In the genomic region with DNA sequence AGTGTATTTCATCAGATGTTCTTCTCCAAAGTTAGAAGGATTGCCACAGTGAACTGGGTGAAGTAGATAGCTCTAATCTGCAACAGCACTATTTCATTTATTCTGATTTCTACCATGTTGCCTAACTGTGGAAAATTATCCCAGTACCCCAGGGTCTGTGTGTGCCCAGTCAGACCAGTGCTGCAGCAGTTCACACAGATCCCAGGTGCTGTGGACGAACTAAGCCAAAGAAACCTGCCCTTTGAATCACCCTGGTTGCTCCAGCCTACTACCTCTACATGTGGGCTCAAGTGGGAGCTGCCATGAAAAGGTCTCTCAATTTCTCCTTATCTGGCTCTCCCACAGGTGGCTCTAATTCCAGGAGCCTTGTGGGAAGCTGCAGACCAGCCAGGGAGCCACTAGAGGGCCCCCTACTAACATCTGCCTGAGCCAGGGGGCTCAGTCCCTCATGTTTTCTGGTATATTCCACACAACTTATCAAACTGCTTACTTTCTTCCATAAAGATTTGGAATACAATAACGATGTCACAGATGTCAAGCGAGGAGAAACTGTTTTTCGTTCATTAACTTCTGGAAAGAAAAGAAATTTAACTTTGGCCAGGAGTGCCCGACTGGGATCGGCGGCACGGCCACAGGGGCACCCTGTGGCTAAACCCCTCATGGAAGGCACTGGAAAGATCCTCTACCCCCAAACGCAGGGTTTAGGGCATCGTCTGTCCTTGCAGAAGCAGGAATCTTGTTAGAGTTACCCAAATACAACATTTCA, we compare ENCODE assay signal across 8 cellular contexts. TPM values are rescaled to one million over a fixed set of nuclear protein-coding genes. Genes with fewer than 3 reads are reported as not detected.
DNase-seq lines count a peak whose midpoint lies in the region; ATAC-seq and TF ChIP-seq lines count a peak whose summit lies in the region.

No MANE protein-coding gene starts in this region.

- peak; percentile 79 to 86 for TF ChIP-seq CTCF in Caco-2 (IDR thresholded peaks at IDR 0.05; ENCODE audit: insufficient read depth in 1 of 2, low read depth in 1 of 2, low read length in 1 of 2, severe bottlenecking in 1 of 2, unreplicated experiment in 1 of 2)
- TF ChIP-seq CTCF in fibroblast of mammary gland (conservative IDR thresholded peaks at IDR 0.05; ENCODE audit: control insufficient read depth, insufficient read depth, low read depth, low read length): peak; percentile 64
- TF ChIP-seq CTCF in omental fat pad (IDR thresholded peaks at IDR 0.05): no peak

- H3K4me1 Mint-ChIP-seq in Caco-2 (ENCODE audit: low read depth, unreplicated experiment): peaks cover 6% of the 10 kb centered on the region
- peaks cover 42% of the 10 kb centered on the region for H3K4me1 Mint-ChIP-seq in activated CD8-positive, alpha-beta T cell treated with anti-CD3 and anti-CD28 coated beads, Interleukin-2, amount 10 ng/mL, durations not matched to agents 7 days and 5 days (ENCODE audit: low read depth)

- H3K79me2 ChIP-seq in GM23248 (ENCODE audit: insufficient read depth): no peaks in the 10 kb centered on the region

- BruUV-seq in Caco-2 (replicated peaks; lab: Mats Ljungman, UMichigan): no TSS peak

- no peak overlapping the region for H3K27ac Mint-ChIP-seq in Caco-2 (ENCODE audit: unreplicated experiment)
- no peak overlapping the region for H3K27ac Mint-ChIP-seq in activated CD8-positive, alpha-beta T cell treated with anti-CD3 and anti-CD28 coated beads, Interleukin-2, amount 10 ng/mL, durations not matched to agents 7 days and 5 days

- no peak overlapping the region for H3K9ac ChIP-seq in GM23248

- 59 to 61% methylated on average over 10 of the region's 10 CpGs for WGBS in GM23248 (ENCODE audit: low coverage in 1 of 2, low lambda C conversion rate in 2 of 2, missing lambda C conversion rate in 2 of 2), 2 experiments

- in situ Hi-C loops in GM23248 (cut with MboI): no loop called here

- H3K36me3 Mint-ChIP-seq in Caco-2 (ENCODE audit: insufficient read depth, unreplicated experiment): no peaks in the 10 kb centered on the region
- no peaks in the 10 kb centered on the region for H3K36me3 Mint-ChIP-seq in activated CD8-positive, alpha-beta T cell treated with anti-CD3 and anti-CD28 coated beads, Interleukin-2, amount 10 ng/mL, durations not matched to agents 7 days and 5 days (ENCODE audit: low read depth)

- no peak overlapping the region for H3K27ac ChIP-seq in GM23248

- no peaks in the 10 kb centered on the region for H3K9me3 ChIP-seq in Caco-2
- no peaks in the 10 kb centered on the region for H3K9me3 ChIP-seq in GM23248 (ENCODE audit: low read depth)

- POLR2A ChIA-PET in Caco-2 (lab: Charles Lee): no interaction called here
- POLR2A ChIA-PET in activated CD8-positive, alpha-beta T cell treated with anti-CD3 and anti-CD28 coated beads, Interleukin-2, amount 10 ng/mL, durations not matched to agents 7 days and 5 days (lab: Charles Lee): no interaction called here

- no peak overlapping the region for H3K4me2 ChIP-seq in GM23248 (ENCODE audit: unreplicated experiment)

- CTCF ChIA-PET in Caco-2 (lab: Charles Lee): interaction anchor here (1.4 kb wide), 1 partner anchor 10 kb away, joined by 6 read pairs; no protein-coding TSS in a partner anchor
- CTCF ChIA-PET in activated CD8-positive, alpha-beta T cell treated with anti-CD3 and anti-CD28 coated beads, Interleukin-2, amount 10 ng/mL, durations not matched to agents 7 days and 5 days (lab: Charles Lee): interaction anchor here (0.6 to 5.7 kb wide), 14 partner anchors 9 to 723 kb away, joined by 3 to 40 read pairs (median 3); no protein-coding TSS in a partner anchor

- no peak overlapping the region for H2AFZ ChIP-seq in GM23248

- ATAC-seq in activated CD8-positive, alpha-beta T cell treated with anti-CD3 and anti-CD28 coated beads, Interleukin-2, amount 10 ng/mL, durations not matched to agents 7 days and 5 days: peak; percentile 57
- ATAC-seq in omental fat pad (ENCODE audit: low FRiP score): peak; percentile 82

- H3K9me3 Mint-ChIP-seq in Caco-2 (ENCODE audit: unreplicated experiment): peaks cover 9% of the 10 kb centered on the region
- H3K9me3 Mint-ChIP-seq in activated CD8-positive, alpha-beta T cell treated with anti-CD3 and anti-CD28 coated beads, Interleukin-2, amount 10 ng/mL, durations not matched to agents 7 days and 5 days (ENCODE audit: insufficient read depth): no peaks in the 10 kb centered on the region

- H3K36me3 ChIP-seq in Caco-2 (ENCODE audit: control insufficient read depth, insufficient read depth, low read length) (no peaks in the 10 kb centered on the region), GM23248 (ENCODE audit: low read depth) (no peaks in the 10 kb centered on the region)

- H3K9me2 ChIP-seq in GM23248 (ENCODE audit: insufficient read depth): no peaks in the 10 kb centered on the region

- intact Hi-C loops in Caco-2 (cut with micrococcal nuclease; ENCODE audit: unreplicated experiment): no loop called here

- H3K4me1 ChIP-seq in Caco-2 (no peaks in the 10 kb centered on the region), GM23248 (ENCODE audit: insufficient read depth) (no peaks in the 10 kb centered on the region; the same call in 1 of the 2 replicates)

- no peak overlapping the region for H3K4me3 Mint-ChIP-seq in Caco-2 (ENCODE audit: unreplicated experiment)
- no peak overlapping the region for H3K4me3 Mint-ChIP-seq in activated CD8-positive, alpha-beta T cell treated with anti-CD3 and anti-CD28 coated beads, Interleukin-2, amount 10 ng/mL, durations not matched to agents 7 days and 5 days

- H4K20me1 ChIP-seq in GM23248 (ENCODE audit: insufficient read depth): no peaks in the 10 kb centered on the region

- DNase-seq in Caco-2 (peak; percentile 57 to 64), GM23248 (peak; percentile 51), NCI-H446 (lab: John Stamatoyannopoulos, UW) (peak; percentile 46 to 70), fibroblast of mammary gland (ENCODE audit: low read depth) (peak; percentile 48), omental fat pad (ENCODE audit: low spot score) (no peak), Ammon's horn (ENCODE audit: low spot score) (no peak), HuH-7.5 (ENCODE audit: low spot score) (no peak)
- peak; percentile 63 for DNase-seq in activated CD8-positive, alpha-beta T cell treated with anti-CD3 and anti-CD28 coated beads, Interleukin-2, amount 10 ng/mL, durations not matched to agents 7 days and 5 days

- no peaks in the 10 kb centered on the region for H3F3A ChIP-seq in GM23248 (ENCODE audit: insufficient read depth)

- H3K27me3 ChIP-seq in Caco-2 (replicated peaks; ENCODE audit: control insufficient read depth, insufficient read depth, low read length): no peaks in the 10 kb centered on the region; the same call in 1 of the 2 replicates
- no peaks in the 10 kb centered on the region for H3K27me3 ChIP-seq in GM23248 (replicated peaks; ENCODE audit: insufficient read depth)

- H3K4me3 ChIP-seq in Caco-2 (ENCODE audit: low read depth, low read length) (no peak overlapping the region), GM23248 (no peak overlapping the region), fibroblast of mammary gland (ENCODE audit: control insufficient read depth, low read depth, low read length) (no peak overlapping the region)

- peaks cover 26% of the 10 kb centered on the region for H3K27me3 Mint-ChIP-seq in Caco-2 (ENCODE audit: insufficient read depth, unreplicated experiment)
- H3K27me3 Mint-ChIP-seq in activated CD8-positive, alpha-beta T cell treated with anti-CD3 and anti-CD28 coated beads, Interleukin-2, amount 10 ng/mL, durations not matched to agents 7 days and 5 days (ENCODE audit: low read depth): peaks cover 29% of the 10 kb centered on the region

RNA-seq across cellular contexts. Expression of a gene that starts 31.6 kb away (rescaled TPM):
- not detected in 2 replicates for total RNA-seq in Caco-2 (2022)
- total RNA-seq in GM23248 (2014; rRNA removed; shearing (Covaris generic)): not detected in 2 replicates
- polyA plus RNA-seq in GM23248 (2016; fragmentation: Nextera tagmentation; extraction: Ambion mirVana): 0.16 TPM in 1 of 2 replicates, not detected in the other
- total RNA-seq in activated CD8-positive, alpha-beta T cell treated with anti-CD3 and anti-CD28 coated beads, Interleukin-2, amount 10 ng/mL, durations not matched to agents 7 days and 5 days: 1 to 10 TPM; 1.9 to 2.9 TPM
- total RNA-seq in omental fat pad: 10 to 100 TPM in 2 of 4 donors, 1 to 10 TPM in 2; 2.7 to 11.6 (median 8.1) TPM

Comparison
In these comparisons a context has a peak if more than half of its experiments do, and no peak if none do; other contexts are left out.
1. DNase-seq: peak in Caco-2 (2 of 2), GM23248 (single experiment), NCI-H446 (2 of 2), activated CD8-positive, alpha-beta T cell treated with anti-CD3 and anti-CD28 coated beads, Interleukin-2, amount 10 ng/mL, durations not matched to agents 7 days and 5 days (single experiment) and fibroblast of mammary gland (single experiment); none in omental fat pad (single experiment), Ammon's horn (single experiment) and HuH-7.5 (single experiment).
2. CTCF ChIP-seq: peak in Caco-2 (2 of 2) and fibroblast of mammary gland (single experiment); none in omental fat pad (0 of 3).